Comparison of ENCODE assay signal across 11 cellular contexts in genomic region chr15:45079201-45079600, GRCh38. TPM values are rescaled to one million over a fixed set of nuclear protein-coding genes. Genes with fewer than 3 reads are reported as not detected.
"Had no signal": no experiment of that assay in that cellular context is flagged by ENCODE, and none has a peak within 500 bp of the region (broad histone marks: within the 10 kb centered on the region; RNA-seq: fewer than 3 reads in every experiment).

No MANE protein-coding gene starts in this region.

RNA-seq across cellular contexts. Expression of gene DUOX2, which starts 34.8 kb away (rescaled TPM):
- total RNA-seq: LHCN-M2; M059J; PC-9; T-helper 2 cell treated with Interferon-gamma antibody and Interleukin-4, amounts not matched to agents 100 ng/mL and 5 ng/mL, for 36 hours had no signal
- polyA plus RNA-seq: SK-N-SH had no signal

RNA-seq across cellular contexts. Expression of gene DUOXA2, which starts 34.9 kb away (rescaled TPM):
- total RNA-seq: activated CD4-positive, alpha-beta memory T cell treated with anti-CD3 and anti-CD28 coated beads for 36 hours; activated CD4-positive, alpha-beta T cell treated with anti-CD3 and anti-CD28 coated beads, Interleukin-2, amount 10 ng/mL, durations not matched to agents 7 days and 5 days; activated naive CD4-positive, alpha-beta T cell treated with anti-CD3 and anti-CD28 coated beads, Interleukin-2, amount 50 U/mL, for 72 hours; activated T-cell treated with anti-CD3 and anti-CD28 coated beads, Interleukin-2, amount 50 U/mL, for 4 hours; body of pancreas; bronchial epithelial cell; LHCN-M2; PC-9; T-helper 2 cell treated with Interferon-gamma antibody and Interleukin-4, amounts not matched to agents 100 ng/mL and 5 ng/mL, for 36 hours had no signal
- polyA plus RNA-seq: SK-N-SH had no signal

RNA-seq across cellular contexts. Expression of gene DUOXA1, which starts 50.5 kb away (rescaled TPM):
- total RNA-seq: activated CD4-positive, alpha-beta T cell treated with anti-CD3 and anti-CD28 coated beads, Interleukin-2, amount 10 ng/mL, durations not matched to agents 7 days and 5 days; body of pancreas; LHCN-M2; M059J; T-helper 2 cell treated with Interferon-gamma antibody and Interleukin-4, amounts not matched to agents 100 ng/mL and 5 ng/mL, for 36 hours had no signal

RNA-seq across cellular contexts. Expression of gene DUOX1, which starts 50.6 kb away (rescaled TPM):
- total RNA-seq: activated CD4-positive, alpha-beta T cell treated with anti-CD3 and anti-CD28 coated beads, Interleukin-2, amount 10 ng/mL, durations not matched to agents 7 days and 5 days; M059J; PC-9; T-helper 2 cell treated with Interferon-gamma antibody and Interleukin-4, amounts not matched to agents 100 ng/mL and 5 ng/mL, for 36 hours had no signal
- polyA plus RNA-seq: SK-N-SH had no signal
